ENCODE assay signal across 28 cellular contexts in genomic region chr9:123164285-123164684, GRCh38.
DNase-seq lines count a peak whose midpoint lies in the region; ATAC-seq, FAIRE-seq and TF ChIP-seq lines count a peak whose summit lies in the region.
"Had no signal": no experiment of that assay in that cellular context is flagged by ENCODE, and none has a peak within 500 bp of the region (broad histone marks: within the 10 kb centered on the region; RNA-seq: fewer than 3 reads in every experiment).

No MANE protein-coding gene starts in this region.

- 96% methylated on average over 2 of the region's 2 CpGs for WGBS in K562 (ENCODE audit: insufficient coverage, low coverage, missing lambda C conversion rate)
- 93 to 94% methylated on average over 2 of the region's 2 CpGs for WGBS in lower leg skin, 2 donors

- no peak overlapping the region for H3K27ac ChIP-seq in K562 (ENCODE audit: extremely low read depth, low read depth, low read length)
- H3K27ac ChIP-seq: C4-2B, epithelial cell of prostate, neural progenitor cell, prostate gland, SJCRH30, tibial artery had no signal

- no TSS peak for BruUV-seq in K562 (replicated peaks; lab: Mats Ljungman, UMichigan)

- TF ChIP-seq POLR2A in K562 (conservative IDR thresholded peaks at IDR 0.05): no peak
- TF ChIP-seq POLR2A in lower leg skin (IDR thresholded peaks at IDR 0.05): no peak

- CTCF ChIA-PET in K562 (lab: Yijun Ruan, JAX; ENCODE audit: low intra/inter-chr PET ratio): no interaction called here

- no peaks in the 10 kb centered on the region for H3K79me2 ChIP-seq in K562 (ENCODE audit: control insufficient read depth, insufficient read depth, low read length)

- peak; percentile 37 for FAIRE-seq in K562 (lab: Jason Lieb, UNC)
- FAIRE-seq: GM12892, kidney, RCC 7860 had no signal

- H4K20me1 ChIP-seq in K562 (replicated peaks; ENCODE audit: control insufficient read depth, insufficient read depth, low read length): no peaks in the 10 kb centered on the region

- no peaks in the 10 kb centered on the region for H3K9me1 ChIP-seq in K562 (ENCODE audit: control insufficient read depth, insufficient read depth, low read length)

- peaks cover 12% of the 10 kb centered on the region; the same call in 2 of the 3 replicates for H3K36me3 ChIP-seq in K562 (ENCODE audit: control insufficient read depth, insufficient read depth, low read length)
- H3K36me3 ChIP-seq: neural progenitor cell, prostate gland, SJCRH30, tibial artery had no signal

- H3K27me3 ChIP-seq in K562 (ENCODE audit: control insufficient read depth in 2 of 2, insufficient read depth in 2 of 2, low read length in 2 of 2): no peaks in the 10 kb centered on the region
- H3K27me3 ChIP-seq: neural progenitor cell, SJCRH30, tibial artery had no signal

- TF ChIP-seq CTCF in K562 (IDR thresholded peaks at IDR 0.05 in 2 of 3, conservative IDR thresholded peaks at IDR 0.05 in 1 of 3; ENCODE audit: insufficient read depth in 2 of 3, low read depth in 1 of 3, low read length in 3 of 3) (no peak), lower leg skin (IDR thresholded peaks at IDR 0.05) (no peak)

- no peak overlapping the region for H2AFZ ChIP-seq in K562 (ENCODE audit: low read depth, low read length)
- H2AFZ ChIP-seq: neural progenitor cell had no signal

- no peak overlapping the region for H3K9ac ChIP-seq in K562 (ENCODE audit: insufficient read depth in 1 of 2, low read depth in 2 of 2, low read length in 2 of 2)
- H3K9ac ChIP-seq: neural progenitor cell had no signal

- no peak overlapping the region for H3K4me2 ChIP-seq in K562 (ENCODE audit: insufficient read depth, low read length)
- H3K4me2 ChIP-seq: neural progenitor cell had no signal

- POLR2A ChIA-PET in K562 (lab: Yijun Ruan, JAX): interaction anchor here (0.7 to 1.0 kb wide), 2 partner anchors 19 to 43 kb away, joined by 3 to 4 read pairs; no protein-coding TSS in a partner anchor

- in situ Hi-C loops in K562 (cut with MboI): no loop called here

- TF ChIP-seq EP300 in K562 (IDR thresholded peaks at IDR 0.05; ENCODE audit: low read length): no peak

- no peak for DNase-seq in K562 (ENCODE audit: extremely low read depth in 1 of 4, low spot score in 3 of 4)
- DNase-seq in lower leg skin (ENCODE audit: low spot score in 2 of 2): no peak
- no peak for DNase-seq in activated CD4-positive, alpha-beta T cell treated with anti-CD3 and anti-CD28 coated beads for 4 hours
- DNase-seq: activated CD8-positive, alpha-beta T cell treated with anti-CD3 and anti-CD28 coated beads for 36 hours; activated gamma-delta T cell treated with Interleukin-2 at 50 U/mL for 16 hours; DND-41; glutamatergic neuron; KG1; kidney; NCI-H2171; NCI-H526; SJCRH30; stimulated activated CD4-positive, alpha-beta T cell treated with anti-CD3 and anti-CD28 coated beads, Interleukin-15, amount 100 ng/mL, for 24 hours; stimulated activated naive CD8-positive, alpha-beta T cell treated with anti-CD3 and anti-CD28 coated beads, Interleukin-15, amount 100 ng/mL, for 72 hours; T-helper 1 cell; tibial artery had no signal

- ATAC-seq in GM18861 (IDR thresholded peaks at IDR 0.05; ENCODE audit: unreplicated experiment) (peak; percentile 80), GM21381 (IDR thresholded peaks at IDR 0.05; ENCODE audit: unreplicated experiment) (peak; percentile 85), HG03175 (IDR thresholded peaks at IDR 0.05; ENCODE audit: unreplicated experiment) (peak; percentile 68), K562 (no peak), GM19328 (IDR thresholded peaks at IDR 0.05; ENCODE audit: unreplicated experiment) (no peak), HG03565 (IDR thresholded peaks at IDR 0.05; ENCODE audit: unreplicated experiment) (no peak)
- ATAC-seq: activated CD4-positive, CD25-positive, alpha-beta regulatory T cell treated with anti-CD3 and anti-CD28 coated beads, Interleukin-2, amount 50 U/mL, for 24 hours; activated CD8-positive, alpha-beta T cell treated with anti-CD3 and anti-CD28 coated beads for 36 hours; stimulated activated naive CD8-positive, alpha-beta T cell treated with anti-CD3 and anti-CD28 coated beads, Interleukin-15, amount 100 ng/mL, for 72 hours had no signal

- no peak for TF ChIP-seq RAD21 in K562 (CRISPR knock-in tag; conservative IDR thresholded peaks at IDR 0.05 in 1 of 2, IDR thresholded peaks at IDR 0.05 in 1 of 2)

- H3K4me3 ChIP-seq in K562: no peak overlapping the region
- H3K4me3 ChIP-seq in lower leg skin (ENCODE audit: low read depth, poor library complexity, severe bottlenecking): no peak overlapping the region
- H3K4me3 ChIP-seq: neural progenitor cell, prostate gland, SJCRH30, tibial artery had no signal

- H3K9me3 ChIP-seq in K562 (replicated peaks; ENCODE audit: control insufficient read depth, insufficient read depth, low read depth, low read length): no peaks in the 10 kb centered on the region
- H3K9me3 ChIP-seq: prostate gland, SJCRH30, tibial artery had no signal

- no peaks in the 10 kb centered on the region for H3K4me1 ChIP-seq in K562 (replicated peaks in 1 of 2; ENCODE audit: control insufficient read depth in 2 of 2, insufficient read depth in 2 of 2, low read length in 2 of 2)
- H3K4me1 ChIP-seq: neural progenitor cell, prostate gland, SJCRH30, tibial artery had no signal

- intact Hi-C loops in K562 (cut with micrococcal nuclease): no loop called here
- intact Hi-C loops in lower leg skin (cut with DNase I; ENCODE audit: low total_unique reads): no loop called here

TF ChIP-seq in K562, 482 proteins besides CTCF, POLR2A, EP300 and RAD21 (continues in another document):
- TF ChIP-seq ZNF121 (CRISPR knock-in tag; conservative IDR thresholded peaks at IDR 0.05) (no peak), PRDM10 (IDR thresholded peaks at IDR 0.05; ENCODE audit: partially characterized antibody) (no peak), ZNF830 (CRISPR knock-in tag; IDR thresholded peaks at IDR 0.05) (no peak), NR1H2 (CRISPR knock-in tag; IDR thresholded peaks at IDR 0.05) (no peak), ETV1 (tag; conservative IDR thresholded peaks at IDR 0.05; ENCODE audit: low read depth) (no peak), CREB1 (IDR thresholded peaks at IDR 0.05) (no peak), CREB1 (CRISPR knock-in tag; IDR thresholded peaks at IDR 0.05) (no peak), CHD4 (IDR thresholded peaks at IDR 0.05; ENCODE audit: insufficient read depth, insufficient replicate concordance, low read depth, low read length, poor library complexity, severe bottlenecking) (no peak), USF2 (CRISPR knock-in tag; IDR thresholded peaks at IDR 0.05) (no peak), ZNF146 (CRISPR knock-in tag; IDR thresholded peaks at IDR 0.05; ENCODE audit: unreplicated experiment) (no peak), GTF2B (IDR thresholded peaks at IDR 0.05; ENCODE audit: extremely low read depth, insufficient read length) (no peak), ZNF766 (CRISPR knock-in tag; conservative IDR thresholded peaks at IDR 0.05) (no peak), KDM1A (IDR thresholded peaks at IDR 0.05) (no peak), FOXA1 (IDR thresholded peaks at IDR 0.05; ENCODE audit: borderline replicate concordance) (no peak), SIN3A (IDR thresholded peaks at IDR 0.05; ENCODE audit: borderline replicate concordance in 2 of 2, control insufficient read depth in 1 of 2, low read depth in 2 of 2, low read length in 2 of 2) (no peak), RBM34 (IDR thresholded peaks at IDR 0.05; ENCODE audit: borderline replicate concordance, insufficient read depth, low read length) (no peak), DMBX1 (CRISPR knock-in tag; IDR thresholded peaks at IDR 0.05; ENCODE audit: borderline replicate concordance) (no peak)

Comparison
In these comparisons a context has a peak if more than half of its experiments do, and no peak if none do; other contexts are left out.
1. ATAC-seq: peak in GM18861 (single experiment), GM21381 (single experiment) and HG03175 (single experiment); none in K562 (single experiment), GM19328 (single experiment) and HG03565 (single experiment).